In genomic region chr12:120791669-120792176, GRCh38 we compare ENCODE assay signal across 19 cellular contexts.
DNase-seq lines count a peak whose midpoint lies in the region; ATAC-seq and FAIRE-seq lines count a peak whose summit lies in the region.
"Had no signal": no experiment of that assay in that cellular context is flagged by ENCODE, and none has a peak within 500 bp of the region (broad histone marks: within the 10 kb centered on the region; RNA-seq: fewer than 3 reads in every experiment).

No MANE protein-coding gene starts in this region.

- H3K9me3 Mint-ChIP-seq in activated CD4-positive, alpha-beta memory T cell treated with anti-CD3 and anti-CD28 coated beads for 36 hours = peaks cover 23% of the 10 kb centered on the region
- H3K9me3 Mint-ChIP-seq in activated CD4-positive, alpha-beta memory T cell treated with anti-CD3 and anti-CD28 coated beads, Interleukin-2, amount 10 ng/mL, durations not matched to agents 7 days and 5 days = peaks cover 24% of the 10 kb centered on the region

- ATAC-seq in left ventricle myocardium superior (peak; percentile 24), right cardiac atrium (no peak)
- ATAC-seq: GM12878 had no signal

- H3K4me1 Mint-ChIP-seq in activated CD4-positive, alpha-beta memory T cell treated with anti-CD3 and anti-CD28 coated beads for 36 hours (ENCODE audit: low read depth) = peaks cover 27% of the 10 kb centered on the region
- H3K4me1 Mint-ChIP-seq in activated CD4-positive, alpha-beta memory T cell treated with anti-CD3 and anti-CD28 coated beads, Interleukin-2, amount 10 ng/mL, durations not matched to agents 7 days and 5 days = peaks cover 2% of the 10 kb centered on the region

- FAIRE-seq in small intestine (lab: Jason Lieb, UNC) = no peak
- FAIRE-seq: GM12878, RCC 7860 had no signal

- no peak overlapping the region for H3K4me3 Mint-ChIP-seq in activated CD4-positive, alpha-beta memory T cell treated with anti-CD3 and anti-CD28 coated beads for 36 hours
- H3K4me3 Mint-ChIP-seq in activated CD4-positive, alpha-beta memory T cell treated with anti-CD3 and anti-CD28 coated beads, Interleukin-2, amount 10 ng/mL, durations not matched to agents 7 days and 5 days = no peak overlapping the region

- intact Hi-C loops in activated CD4-positive, alpha-beta memory T cell treated with anti-CD3 and anti-CD28 coated beads for 36 hours (cut with micrococcal nuclease) = no loop called here
- intact Hi-C loops in left ventricle myocardium superior (cut with micrococcal nuclease) (no loop called here), right cardiac atrium (cut with DNase I) (no loop called here)

- peaks cover 2% of the 10 kb centered on the region in 2 donors for H3K36me3 ChIP-seq in small intestine (ENCODE audit: control insufficient read depth in 2 of 2, insufficient read depth in 2 of 2, low read length in 2 of 2)

- no peaks in the 10 kb centered on the region for H3K27me3 Mint-ChIP-seq in activated CD4-positive, alpha-beta memory T cell treated with anti-CD3 and anti-CD28 coated beads for 36 hours
- no peaks in the 10 kb centered on the region for H3K27me3 Mint-ChIP-seq in activated CD4-positive, alpha-beta memory T cell treated with anti-CD3 and anti-CD28 coated beads, Interleukin-2, amount 10 ng/mL, durations not matched to agents 7 days and 5 days

- DNase-seq in activated CD4-positive, alpha-beta memory T cell treated with anti-CD3 and anti-CD28 coated beads for 36 hours = no peak
- DNase-seq in activated CD4-positive, alpha-beta memory T cell treated with anti-CD3 and anti-CD28 coated beads, Interleukin-2, amount 10 ng/mL, durations not matched to agents 7 days and 5 days = no peak
- no peak for DNase-seq in left ventricle myocardium superior
- DNase-seq in right cardiac atrium = no peak
- DNase-seq in dermis blood vessel endothelial cell = peak; percentile 14
- DNase-seq in small intestine = peak; percentile 22
- DNase-seq in COR-L47 (lab: John Stamatoyannopoulos, UW) = no peak
- DNase-seq in GDM1 (lab: John Stamatoyannopoulos, UW) = no peak
- DNase-seq: 8988T, DMS53, H7, Karpas-422, NCI-H1105 treated with DMSO at 0.1 percent for 48 hours, NCI-H187 treated with DMSO at 0.1 percent for 48 hours, NCI-H2171, NCI-H82 had no signal

- no peak overlapping the region for H3K4me3 ChIP-seq in right cardiac atrium (ENCODE audit: low read length)
- H3K4me3 ChIP-seq in small intestine (ENCODE audit: low read depth in 1 of 2, low read length in 2 of 2) = no peak overlapping the region
- H3K4me3 ChIP-seq: BLaER1 treated with 17β-estradiol and CSF1 and Interleukin-3, amounts not matched to agents 10 nM and 100 nM; GM12878 had no signal

- H3K27ac ChIP-seq in right cardiac atrium (ENCODE audit: low read length) (no peak overlapping the region), small intestine (ENCODE audit: low read depth in 1 of 2, low read length in 1 of 2) (no peak overlapping the region)
- H3K27ac ChIP-seq: BLaER1 treated with 17β-estradiol and CSF1 and Interleukin-3, amounts not matched to agents 10 nM and 100 nM had no signal

- POLR2A ChIA-PET in activated CD4-positive, alpha-beta memory T cell treated with anti-CD3 and anti-CD28 coated beads for 36 hours (lab: Charles Lee) = no interaction called here
- POLR2A ChIA-PET in activated CD4-positive, alpha-beta memory T cell treated with anti-CD3 and anti-CD28 coated beads, Interleukin-2, amount 10 ng/mL, durations not matched to agents 7 days and 5 days (lab: Charles Lee) = no interaction called here

- H3K27ac Mint-ChIP-seq in activated CD4-positive, alpha-beta memory T cell treated with anti-CD3 and anti-CD28 coated beads for 36 hours = peak overlapping the region; percentile 39
- no peak overlapping the region for H3K27ac Mint-ChIP-seq in activated CD4-positive, alpha-beta memory T cell treated with anti-CD3 and anti-CD28 coated beads, Interleukin-2, amount 10 ng/mL, durations not matched to agents 7 days and 5 days

- peaks cover 5% of the 10 kb centered on the region for H3K4me1 ChIP-seq in right cardiac atrium (ENCODE audit: control insufficient read depth, insufficient read depth, low read length)
- H3K4me1 ChIP-seq in small intestine (ENCODE audit: control insufficient read depth in 2 of 2, insufficient read depth in 1 of 2, low read depth in 1 of 2, low read length in 1 of 2) = no peaks in the 10 kb centered on the region

- H3K36me3 Mint-ChIP-seq in activated CD4-positive, alpha-beta memory T cell treated with anti-CD3 and anti-CD28 coated beads for 36 hours = peaks cover 27% of the 10 kb centered on the region
- H3K36me3 Mint-ChIP-seq in activated CD4-positive, alpha-beta memory T cell treated with anti-CD3 and anti-CD28 coated beads, Interleukin-2, amount 10 ng/mL, durations not matched to agents 7 days and 5 days (ENCODE audit: low read depth) = peaks cover 42% of the 10 kb centered on the region

- H3K9me3 ChIP-seq in right cardiac atrium (ENCODE audit: control insufficient read depth, low read length) = no peaks in the 10 kb centered on the region
- no peaks in the 10 kb centered on the region for H3K9me3 ChIP-seq in small intestine (ENCODE audit: control insufficient read depth, low read depth)

- WGBS in right cardiac atrium = 78% methylated on average over 2 of the region's 2 CpGs
- WGBS in small intestine, 3 donors = 54 to 70% (median 70%) methylated on average over 2 of the region's 2 CpGs

- H3K27me3 ChIP-seq in right cardiac atrium (ENCODE audit: control insufficient read depth, insufficient read depth) = no peaks in the 10 kb centered on the region
- no peaks in the 10 kb centered on the region for H3K27me3 ChIP-seq in small intestine (ENCODE audit: control insufficient read depth in 2 of 2, insufficient read depth in 2 of 2, low read length in 2 of 2)
- H3K27me3 ChIP-seq: BLaER1 treated with 17β-estradiol and CSF1 and Interleukin-3, amounts not matched to agents 10 nM and 100 nM had no signal

- CTCF ChIA-PET in activated CD4-positive, alpha-beta memory T cell treated with anti-CD3 and anti-CD28 coated beads for 36 hours (lab: Charles Lee) = no interaction called here
- CTCF ChIA-PET in activated CD4-positive, alpha-beta memory T cell treated with anti-CD3 and anti-CD28 coated beads, Interleukin-2, amount 10 ng/mL, durations not matched to agents 7 days and 5 days (lab: Charles Lee) = no interaction called here

Comparison
In these comparisons a context has a peak if more than half of its experiments do, and no peak if none do; other contexts are left out.
1. DNase-seq: peak in dermis blood vessel endothelial cell (single experiment) and small intestine (single experiment); none in activated CD4-positive, alpha-beta memory T cell treated with anti-CD3 and anti-CD28 coated beads for 36 hours (single experiment), activated CD4-positive, alpha-beta memory T cell treated with anti-CD3 and anti-CD28 coated beads, Interleukin-2, amount 10 ng/mL, durations not matched to agents 7 days and 5 days (single experiment), left ventricle myocardium superior (single experiment), right cardiac atrium (0 of 3), COR-L47 (single experiment) and GDM1 (single experiment).